Comparison of ENCODE assay signal across 24 cellular contexts in the genomic region with DNA sequence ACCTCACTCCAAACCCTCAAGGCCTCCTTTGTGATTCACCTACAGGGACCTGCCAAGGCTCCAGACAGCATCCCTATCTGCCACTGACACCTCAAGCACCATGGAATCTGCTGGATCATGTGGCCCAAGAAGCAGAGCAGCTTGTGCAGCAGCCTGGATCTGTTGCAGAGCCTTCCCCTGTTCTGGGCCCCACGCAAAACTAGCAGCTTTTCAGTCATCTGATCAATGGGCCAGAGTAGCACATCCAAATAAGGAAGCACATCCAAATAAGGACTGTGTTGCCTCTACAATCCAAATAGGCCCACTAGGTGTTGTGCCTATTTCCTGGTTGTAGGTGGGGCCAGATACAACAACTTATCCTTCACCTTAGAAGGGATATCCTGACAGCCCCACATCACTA.
"Had no signal": no experiment of that assay in that cellular context is flagged by ENCODE, and none has a peak within 500 bp of the region (broad histone marks: within the 10 kb centered on the region; RNA-seq: fewer than 3 reads in every experiment).

No MANE protein-coding gene starts in this region.

- H3K36me3 ChIP-seq: esophagus muscularis mucosa, gastrocnemius medialis, heart right ventricle, left ventricle myocardium inferior, lower lobe of right lung, right lobe of liver, suprapubic skin, thyroid gland had no signal

- H3K4me1 ChIP-seq: esophagus muscularis mucosa, gastrocnemius medialis, heart right ventricle, left ventricle myocardium inferior, lower lobe of right lung, psoas muscle, right lobe of liver, suprapubic skin, thyroid gland had no signal

- H3K4me3 ChIP-seq: dorsolateral prefrontal cortex, esophagus muscularis mucosa, gastrocnemius medialis, heart right ventricle, left ventricle myocardium inferior, lower lobe of right lung, psoas muscle, right lobe of liver, suprapubic skin, thyroid gland had no signal

- H3K4me3 Mint-ChIP-seq: immature natural killer cell; memory B cell; nephron; stimulated activated effector memory CD8-positive, alpha-beta T cell treated with anti-CD3 and anti-CD28 coated beads, Interleukin-12 subunit alpha, Interleukin-12 subunit beta, amount 100 ng/mL, for 72 hours; type B pancreatic cell had no signal

- H3K36me3 Mint-ChIP-seq: immature natural killer cell; memory B cell; stimulated activated effector memory CD8-positive, alpha-beta T cell treated with anti-CD3 and anti-CD28 coated beads, Interleukin-12 subunit alpha, Interleukin-12 subunit beta, amount 100 ng/mL, for 72 hours; type B pancreatic cell had no signal

- H3K27ac ChIP-seq: dorsolateral prefrontal cortex, esophagus muscularis mucosa, gastrocnemius medialis, heart right ventricle, left ventricle myocardium inferior, lower lobe of right lung, psoas muscle, right lobe of liver, suprapubic skin, thyroid gland had no signal

- H3K9me3 Mint-ChIP-seq: immature natural killer cell; memory B cell; nephron; stimulated activated effector memory CD8-positive, alpha-beta T cell treated with anti-CD3 and anti-CD28 coated beads, Interleukin-12 subunit alpha, Interleukin-12 subunit beta, amount 100 ng/mL, for 72 hours; type B pancreatic cell had no signal

- H3K27me3 ChIP-seq: dorsolateral prefrontal cortex, gastrocnemius medialis, heart right ventricle, right lobe of liver, suprapubic skin, thyroid gland had no signal

- H3K27ac Mint-ChIP-seq: immature natural killer cell; memory B cell; nephron; stimulated activated effector memory CD8-positive, alpha-beta T cell treated with anti-CD3 and anti-CD28 coated beads, Interleukin-12 subunit alpha, Interleukin-12 subunit beta, amount 100 ng/mL, for 72 hours; type B pancreatic cell had no signal

- DNase-seq: cortex of kidney; dorsolateral prefrontal cortex; effector memory CD4-positive, alpha-beta T cell; gastrocnemius medialis; heart right ventricle; immature natural killer cell; kidney; left cardiac atrium; left ventricle myocardium inferior; lower lobe of right lung; midbrain; psoas muscle; retina; right lobe of liver; stimulated activated CD4-positive, alpha-beta T cell treated with anti-CD3 and anti-CD28 coated beads, Interleukin-4, amount 100 ng/mL, for 1 hour; stimulated activated CD8-positive, alpha-beta memory T cell treated with anti-CD3 and anti-CD28 coated beads, Interleukin-4, amount 100 ng/mL, for 48 hours; stimulated activated naive CD8-positive, alpha-beta T cell treated with anti-CD3 and anti-CD28 coated beads, Interleukin-15, Interleukin-2, amounts not matched to agents 100 U/mL and 50 U/mL, for 24 hours; thyroid gland had no signal

- H3K9me3 ChIP-seq: esophagus muscularis mucosa, gastrocnemius medialis, heart right ventricle, left ventricle myocardium inferior, lower lobe of right lung, psoas muscle, right lobe of liver, suprapubic skin, thyroid gland had no signal

- H3K4me1 Mint-ChIP-seq: immature natural killer cell; memory B cell; stimulated activated effector memory CD8-positive, alpha-beta T cell treated with anti-CD3 and anti-CD28 coated beads, Interleukin-12 subunit alpha, Interleukin-12 subunit beta, amount 100 ng/mL, for 72 hours had no signal
